ENCODE assay signal across 1 cellular context in genomic region chr6:22621028-22621427, GRCh38.
A peak's percentile ranks its signal among the peaks of the same experiment; 100 is the strongest.
TF ChIP-seq lines count a peak whose summit lies in the region.

No MANE protein-coding gene starts in this region.

TF ChIP-seq in SK-N-SH treated with all-trans-retinoic acid at 6 μM for 48 hours, 23 proteins besides CTCF, POLR2A, EP300 and RAD21 (continued from another document):
- no peak for TF ChIP-seq POU6F1 (CRISPR knock-in tag; IDR thresholded peaks at IDR 0.05; ENCODE audit: borderline replicate concordance, low read depth)
- TF ChIP-seq ZNF565 (CRISPR knock-in tag; conservative IDR thresholded peaks at IDR 0.05; ENCODE audit: low read depth): no peak
- no peak for TF ChIP-seq ESRRG (CRISPR knock-in tag; IDR thresholded peaks at IDR 0.05)
- TF ChIP-seq CSDC2 (CRISPR knock-in tag; IDR thresholded peaks at IDR 0.05): no peak
- 0 out of 2 replicates have a peak, but pooled peaks have one; percentile 22 for TF ChIP-seq CSRNP3 (CRISPR knock-in tag; IDR thresholded peaks at IDR 0.05)
- no peak for TF ChIP-seq ZNF70 (CRISPR knock-in tag; IDR thresholded peaks at IDR 0.05)
- no peak for TF ChIP-seq CREB5 (CRISPR knock-in tag; IDR thresholded peaks at IDR 0.05; ENCODE audit: low read depth)
- no peak for TF ChIP-seq ARNTL (CRISPR knock-in tag; IDR thresholded peaks at IDR 0.05; ENCODE audit: borderline replicate concordance, low read depth)
- TF ChIP-seq OSR1 (CRISPR knock-in tag; IDR thresholded peaks at IDR 0.05): no peak
- TF ChIP-seq TCF4 (CRISPR knock-in tag; IDR thresholded peaks at IDR 0.05; ENCODE audit: borderline replicate concordance): peak; percentile 35; the same call in 1 of the 2 replicates
- no peak for TF ChIP-seq ZC3H10 (CRISPR knock-in tag; IDR thresholded peaks at IDR 0.05)
- TF ChIP-seq ZNF8 (CRISPR knock-in tag; IDR thresholded peaks at IDR 0.05): no peak
- TF ChIP-seq SNAI2 (CRISPR knock-in tag; IDR thresholded peaks at IDR 0.05): no peak
- TF ChIP-seq ZFP30 (CRISPR knock-in tag; IDR thresholded peaks at IDR 0.05): no peak
- TF ChIP-seq ZFP3 (CRISPR knock-in tag; IDR thresholded peaks at IDR 0.05): no peak
- TF ChIP-seq TSHZ2 (CRISPR knock-in tag; IDR thresholded peaks at IDR 0.05): 0 out of 2 replicates have a peak, but pooled peaks have one; percentile 29
